ENCODE assay signal across 18 cellular contexts in genomic region chr11:102850973-102851745, GRCh38. TPM values are rescaled to one million over a fixed set of nuclear protein-coding genes. Genes with fewer than 3 reads are reported as not detected.
DNase-seq lines count a peak whose midpoint lies in the region; ATAC-seq, FAIRE-seq and TF ChIP-seq lines count a peak whose summit lies in the region.
"Had no signal": no experiment of that assay in that cellular context is flagged by ENCODE, and none has a peak within 500 bp of the region (broad histone marks: within the 10 kb centered on the region; RNA-seq: fewer than 3 reads in every experiment).

No MANE protein-coding gene starts in this region.

- H3K27me3 ChIP-seq in adipocyte (replicated peaks; ENCODE audit: control insufficient read depth, insufficient read depth, low read length) (no peaks in the 10 kb centered on the region), neural progenitor cell (no peaks in the 10 kb centered on the region)
- H3K27me3 ChIP-seq: hepatocyte had no signal

- H3K4me3 Mint-ChIP-seq in HFFc6 (peak overlapping the region; percentile 42), neural progenitor cell (no peak overlapping the region)
- H3K4me3 Mint-ChIP-seq: activated naive CD4-positive, alpha-beta T cell treated with anti-CD3 and anti-CD28 coated beads, Interleukin-2, amount 50 U/mL, for 24 hours; memory B cell had no signal

- DNase-seq in A549 (ENCODE audit: low read depth in 1 of 2, low spot score in 1 of 2) (peak in 1 of 2 experiments; percentile 9), HFFc6 (peak; percentile 97), adipocyte (ENCODE audit: low read depth) (peak; percentile 52), glomerular visceral epithelial cell (ENCODE audit: extremely low spot score) (peak; percentile 74), NCI-H1092 treated with DMSO at 0.1 percent for 48 hours (lab: John Stamatoyannopoulos, UW) (no peak), neural progenitor cell (ENCODE audit: low spot score) (no peak), NAMALWA (ENCODE audit: low spot score) (no peak)
- DNase-seq: activated CD8-positive, alpha-beta memory T cell treated with anti-CD3 and anti-CD28 coated beads for 24 hours; DND-41; dorsolateral prefrontal cortex; NCI-H1694 treated with DMSO at 0.1 percent for 48 hours; T-helper 2 cell had no signal

- CTCF ChIA-PET in A549 (lab: Yijun Ruan, JAX): interaction anchor here (1.2 to 1.7 kb wide), 3 partner anchors 43 to 90 kb away, joined by 3 to 4 read pairs (median 3); no protein-coding TSS in a partner anchor

- no peaks in the 10 kb centered on the region for H3K79me2 ChIP-seq in neural progenitor cell (ENCODE audit: low read depth)
- H3K79me2 ChIP-seq: hepatocyte had no signal

- TF ChIP-seq CTCF in A549 (IDR thresholded peaks at IDR 0.05) (no peak), HFFc6 (IDR thresholded peaks at IDR 0.05) (no peak), neural progenitor cell (IDR thresholded peaks at IDR 0.05) (no peak)

- ATAC-seq in A549 (no peak), HG03280 (IDR thresholded peaks at IDR 0.05; ENCODE audit: unreplicated experiment) (no peak)

- no peak overlapping the region for H3K27ac ChIP-seq in A549
- no peak overlapping the region for H3K27ac ChIP-seq in neural progenitor cell
- H3K27ac ChIP-seq: dorsolateral prefrontal cortex, hepatocyte, thoracic aorta had no signal

- FAIRE-seq in A549 (lab: Jason Lieb, UNC): no peak

- H3K9me3 Mint-ChIP-seq in HFFc6: no peaks in the 10 kb centered on the region
- no peaks in the 10 kb centered on the region for H3K9me3 Mint-ChIP-seq in neural progenitor cell
- H3K9me3 Mint-ChIP-seq: activated naive CD4-positive, alpha-beta T cell treated with anti-CD3 and anti-CD28 coated beads, Interleukin-2, amount 50 U/mL, for 24 hours had no signal

- H3K4me2 ChIP-seq in A549 (no peak overlapping the region), neural progenitor cell (no peak overlapping the region)
- H3K4me2 ChIP-seq: hepatocyte had no signal

- TF ChIP-seq POLR2A in A549 (IDR thresholded peaks at IDR 0.05; ENCODE audit: low read length): no peak

- no peaks in the 10 kb centered on the region for H3K9me3 ChIP-seq in A549
- H3K9me3 ChIP-seq in adipocyte (ENCODE audit: control insufficient read depth, low read length): no peaks in the 10 kb centered on the region
- H3K9me3 ChIP-seq in neural progenitor cell (ENCODE audit: low read depth): no peaks in the 10 kb centered on the region
- H3K9me3 ChIP-seq: thoracic aorta had no signal

- H3K4me3 ChIP-seq in A549 (no peak overlapping the region), adipocyte (ENCODE audit: low read length) (no peak overlapping the region), neural progenitor cell (no peak overlapping the region)
- H3K4me3 ChIP-seq: dorsolateral prefrontal cortex, hepatocyte, thoracic aorta had no signal

- H3K27ac Mint-ChIP-seq in HFFc6 (peak overlapping the region; percentile 89), neural progenitor cell (no peak overlapping the region)
- H3K27ac Mint-ChIP-seq: activated naive CD4-positive, alpha-beta T cell treated with anti-CD3 and anti-CD28 coated beads, Interleukin-2, amount 50 U/mL, for 24 hours; memory B cell had no signal

- 25% methylated on average over 7 of the region's 7 CpGs for WGBS in A549 (ENCODE audit: missing lambda C conversion rate)

- H3F3A ChIP-seq in neural progenitor cell (ENCODE audit: low read depth): no peaks in the 10 kb centered on the region

- no peak for TF ChIP-seq EP300 in A549 (IDR thresholded peaks at IDR 0.05)

- H3K4me1 ChIP-seq in A549 (0 out of 3 replicates have a peak, but pooled peaks cover 4% of the 10 kb centered on the region), adipocyte (ENCODE audit: control insufficient read depth, insufficient read depth, low read length) (peaks cover 19% of the 10 kb centered on the region), neural progenitor cell (no peaks in the 10 kb centered on the region)

- no peak overlapping the region for H2AFZ ChIP-seq in neural progenitor cell (replicated peaks)
- H2AFZ ChIP-seq: hepatocyte had no signal

- TF ChIP-seq RAD21 in A549 (conservative IDR thresholded peaks at IDR 0.05 in 1 of 2, IDR thresholded peaks at IDR 0.05 in 1 of 2): no peak

- POLR2A ChIA-PET in A549 (lab: Yijun Ruan, JAX): interaction anchor here (0.6 kb wide), 1 partner anchor 8 kb away, joined by 3 read pairs; the partner anchor contains the start of gene MMP3

- H3K9ac ChIP-seq in adipocyte (ENCODE audit: low read length) (no peak overlapping the region), neural progenitor cell (no peak overlapping the region)

- H3K36me3 ChIP-seq in adipocyte (ENCODE audit: control insufficient read depth, insufficient read depth, low read length, severe bottlenecking) (no peaks in the 10 kb centered on the region), neural progenitor cell (no peaks in the 10 kb centered on the region)
- H3K36me3 ChIP-seq: thoracic aorta had no signal

- H3K27me3 Mint-ChIP-seq in HFFc6 (ENCODE audit: insufficient read depth) (no peaks in the 10 kb centered on the region), neural progenitor cell (ENCODE audit: insufficient read depth, low read depth) (no peaks in the 10 kb centered on the region)

- H3K36me3 Mint-ChIP-seq in HFFc6 (ENCODE audit: low read depth) (peaks cover 4% of the 10 kb centered on the region; the same call in 1 of the 2 replicates), neural progenitor cell (no peaks in the 10 kb centered on the region)
- H3K36me3 Mint-ChIP-seq: activated naive CD4-positive, alpha-beta T cell treated with anti-CD3 and anti-CD28 coated beads, Interleukin-2, amount 50 U/mL, for 24 hours; memory B cell had no signal

- H3K4me1 Mint-ChIP-seq in HFFc6 (ENCODE audit: low read depth) (peaks cover 67% of the 10 kb centered on the region), neural progenitor cell (no peaks in the 10 kb centered on the region)
- H3K4me1 Mint-ChIP-seq: activated naive CD4-positive, alpha-beta T cell treated with anti-CD3 and anti-CD28 coated beads, Interleukin-2, amount 50 U/mL, for 24 hours; memory B cell had no signal

- no peaks in the 10 kb centered on the region for H4K20me1 ChIP-seq in neural progenitor cell (ENCODE audit: low read depth)

TF ChIP-seq in A549, 52 proteins besides CTCF, POLR2A, EP300 and RAD21:
- TF ChIP-seq HOXB5 (CRISPR knock-in tag; IDR thresholded peaks at IDR 0.05): no peak
- peak; percentile 10 for TF ChIP-seq MAFK (IDR thresholded peaks at IDR 0.05; ENCODE audit: partially characterized antibody)

RNA-seq across cellular contexts. Expression of gene MMP3, which starts 7.8 kb away (rescaled TPM):
- polyA plus RNA-seq in A549 (2011; rRNA removed) (0.04 TPM in 1 of 2 replicates, not detected in the other), A549 (2017; fragmentation: RNase III; extraction: RNeasy Plus Mini Kit Qiagen cat#74134 plus additional on column Dnase treatment) (not detected in 3 replicates)
- polyA plus RNA-seq in A549 (2012; cell fraction: cytosol; rRNA removed): not detected in 2 replicates
- polyA plus RNA-seq in A549 (2012; cell fraction: nucleus; rRNA removed): not detected in 2 replicates
- not detected in 2 replicates for polyA minus RNA-seq in A549 (2011; rRNA and poly(A)+ RNA removed)
- 100 to 1,000 TPM in 1 of 6 experiments, 10 to 100 TPM in 5; 35.4 to 112 (median 42.1) TPM for total RNA-seq in HFFc6 (2021; fragmentation: NEBNext Ultra II Directional; extraction: Animal tissue kit (Norgen Biotek cat#: 25700))
- total RNA-seq in neural progenitor cell (ENCODE audit: low replicate concordance): not detected in 2 replicates

RNA-seq across cellular contexts. Expression of gene MMP12, which starts 23.6 kb away (rescaled TPM):
- polyA plus RNA-seq in A549 (2011; rRNA removed): not detected in 2 replicates
- polyA plus RNA-seq in A549 (2012; cell fraction: cytosol; rRNA removed): not detected in 2 replicates
- not detected in 2 replicates for polyA plus RNA-seq in A549 (2012; cell fraction: nucleus; rRNA removed)
- polyA plus RNA-seq in A549 (2017; fragmentation: RNase III; extraction: RNeasy Plus Mini Kit Qiagen cat#74134 plus additional on column Dnase treatment): not detected in 3 replicates
- not detected in 2 replicates for polyA minus RNA-seq in A549 (2011; rRNA and poly(A)+ RNA removed)
- total RNA-seq in HFFc6 (2021; fragmentation: NEBNext Ultra II Directional; extraction: Animal tissue kit (Norgen Biotek cat#: 25700)): 1 to 10 TPM in 1 of 6 experiments, under 1 TPM in 5; 0.20 to 1.2 (median 0.31) TPM
- total RNA-seq in neural progenitor cell (ENCODE audit: low replicate concordance): not detected in 2 replicates
- total RNA-seq: dorsolateral prefrontal cortex, posterior vena cava, thoracic aorta had no signal

RNA-seq across cellular contexts. Expression of gene MMP1, which starts 53.2 kb away (rescaled TPM):
- polyA plus RNA-seq in A549 (2011; rRNA removed) (0.12 and 0.42 TPM in 2 replicates), A549 (2017; fragmentation: RNase III; extraction: RNeasy Plus Mini Kit Qiagen cat#74134 plus additional on column Dnase treatment) (0.06 TPM in 1 of 3 replicates, not detected in the others)
- not detected in 2 replicates for polyA plus RNA-seq in A549 (2012; cell fraction: cytosol; rRNA removed)
- not detected in 2 replicates for polyA plus RNA-seq in A549 (2012; cell fraction: nucleus; rRNA removed)
- 0.17 TPM in 1 of 2 replicates, not detected in the other for polyA minus RNA-seq in A549 (2011; rRNA and poly(A)+ RNA removed)
- total RNA-seq in HFFc6 (2021; fragmentation: NEBNext Ultra II Directional; extraction: Animal tissue kit (Norgen Biotek cat#: 25700)): 1,000 to 10,000 TPM in 4 of 6 experiments, 100 to 1,000 TPM in 2; 523 to 1,218 (median 1,082) TPM
- total RNA-seq in neural progenitor cell (ENCODE audit: low replicate concordance): not detected in 2 replicates
- total RNA-seq: dorsolateral prefrontal cortex had no signal

Comparison
In these comparisons a context has a peak if more than half of its experiments do, and no peak if none do; other contexts are left out.
1. DNase-seq: peak in HFFc6 (single experiment), adipocyte (single experiment) and glomerular visceral epithelial cell (single experiment); none in NCI-H1092 treated with DMSO at 0.1 percent for 48 hours (single experiment), neural progenitor cell (single experiment) and NAMALWA (single experiment).
2. RNA of gene MMP3, which starts 7.8 kb away (total RNA-seq): 35.4 to 112 TPM in HFFc6; not detected in neural progenitor cell; every median in the first group is over 10 times any median in the second.
3. RNA of gene MMP1, which starts 53.2 kb away (total RNA-seq): 523 to 1,218 TPM in HFFc6; not detected in neural progenitor cell; every median in the first group is over 100 times any median in the second.